ENCODE assay signal across 11 cellular contexts in the genomic region with DNA sequence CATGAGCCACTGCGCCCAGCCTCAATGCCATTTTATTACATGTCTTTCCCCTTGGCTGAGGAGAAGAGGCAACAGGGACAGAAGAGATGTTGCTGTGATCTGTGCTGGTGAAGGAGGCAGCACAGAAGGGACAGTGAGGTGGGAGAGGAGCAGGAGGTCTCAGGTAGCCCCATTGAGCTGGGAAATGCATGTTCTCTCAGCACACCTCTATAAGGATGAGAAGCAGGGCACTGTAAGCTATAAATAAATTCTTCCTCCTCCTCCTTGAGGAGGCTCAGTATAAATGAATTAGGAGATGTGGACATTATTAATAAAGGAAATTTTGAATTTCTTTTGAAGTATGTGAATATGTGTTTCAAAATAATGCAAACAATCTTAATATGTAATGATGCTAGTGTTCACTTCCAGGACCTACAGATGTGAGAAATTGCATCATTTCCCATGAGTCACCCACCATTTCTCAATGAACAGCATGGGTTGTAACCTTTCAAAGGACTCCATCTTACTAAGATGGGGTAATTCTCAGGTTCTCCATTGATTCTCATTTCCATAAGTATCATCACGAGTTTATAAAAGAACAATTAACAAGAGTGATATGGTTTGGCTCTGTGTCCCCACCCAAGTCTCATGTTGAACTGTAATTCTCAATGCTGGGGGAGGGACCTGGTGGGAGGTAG.
DNase-seq lines count a peak whose midpoint lies in the region; ATAC-seq and TF ChIP-seq lines count a peak whose summit lies in the region.
"Had no signal": no experiment of that assay in that cellular context is flagged by ENCODE, and none has a peak within 500 bp of the region (broad histone marks: within the 10 kb centered on the region; RNA-seq: fewer than 3 reads in every experiment).

No MANE protein-coding gene starts in this region.

- no peak for TF ChIP-seq EP300 in esophagus muscularis mucosa (IDR thresholded peaks at IDR 0.05)

- no peak for TF ChIP-seq CTCF in AG04450 (IDR thresholded peaks at IDR 0.05; ENCODE audit: low read depth, low read length)
- TF ChIP-seq CTCF in esophagus muscularis mucosa (IDR thresholded peaks at IDR 0.05): no peak

- H3K9me3 ChIP-seq in AG04450 (ENCODE audit: control insufficient read depth, insufficient read depth, low read length) (no peaks in the 10 kb centered on the region), esophagus muscularis mucosa (no peaks in the 10 kb centered on the region)
- H3K9me3 ChIP-seq: tibial artery had no signal

- intact Hi-C loops in esophagus muscularis mucosa (cut with DNase I): no loop called here

- H3K27me3 ChIP-seq in AG04450 (ENCODE audit: control insufficient read depth, insufficient read depth, low read length): no peaks in the 10 kb centered on the region
- no peaks in the 10 kb centered on the region for H3K27me3 ChIP-seq in esophagus muscularis mucosa
- H3K27me3 ChIP-seq: tibial artery had no signal

- H3K4me3 ChIP-seq in AG04450 (ENCODE audit: low read depth, low read length): no peak overlapping the region
- H3K4me3 ChIP-seq in esophagus muscularis mucosa: no peak overlapping the region
- H3K4me3 ChIP-seq: tibial artery had no signal

- H3K36me3 ChIP-seq in esophagus muscularis mucosa: peaks cover 4 to 39% (median 7%) of the 10 kb centered on the region in 4 donors

- no peak overlapping the region for H3K27ac ChIP-seq in AG04450 (ENCODE audit: low read depth, low read length)
- H3K27ac ChIP-seq in esophagus muscularis mucosa (replicated peaks in 1 of 4): no peak overlapping the region
- H3K27ac ChIP-seq: tibial artery had no signal

- POLR2A ChIA-PET in AG04450 (lab: Yijun Ruan, JAX): no interaction called here

- no peaks in the 10 kb centered on the region for H3K4me1 ChIP-seq in esophagus muscularis mucosa
- H3K4me1 ChIP-seq: tibial artery had no signal

- DNase-seq in AG04450 (ENCODE audit: low read depth, low spot score) (peak; percentile 45), HCEC 1CT (peak; percentile 73), SKM-1 (lab: John Stamatoyannopoulos, UW; ENCODE audit: unreplicated experiment) (peak; percentile 4), fibroblast of peridontal ligament (ENCODE audit: extremely low read depth) (peak; percentile 81), esophagus muscularis mucosa (ENCODE audit: extremely low spot score) (no peak), pons (ENCODE audit: low spot score) (no peak), epidermal melanocyte (ENCODE audit: insufficient read length, low spot score) (no peak)
- DNase-seq: glutamatergic neuron, NCI-H524, tibial artery had no signal

- 77% methylated on average over 2 of the region's 2 CpGs for WGBS in esophagus muscularis mucosa

- TF ChIP-seq POLR2A in esophagus muscularis mucosa (IDR thresholded peaks at IDR 0.05; ENCODE audit: low read depth): no peak

- ATAC-seq in HG02938 (IDR thresholded peaks at IDR 0.05; ENCODE audit: unreplicated experiment): no peak

- CTCF ChIA-PET in AG04450 (lab: Charles Lee): interaction anchor here (0.6 kb wide), 1 partner anchor 20 kb away, joined by 5 read pairs; no protein-coding TSS in a partner anchor

Comparison
In these comparisons a context has a peak if more than half of its experiments do, and no peak if none do; other contexts are left out.
1. DNase-seq: peak in AG04450 (single experiment), HCEC 1CT (single experiment), SKM-1 (single experiment) and fibroblast of peridontal ligament (single experiment); none in esophagus muscularis mucosa (single experiment), pons (single experiment) and epidermal melanocyte (single experiment).